24 cellular contexts compared by ENCODE assay signal in the genomic region with DNA sequence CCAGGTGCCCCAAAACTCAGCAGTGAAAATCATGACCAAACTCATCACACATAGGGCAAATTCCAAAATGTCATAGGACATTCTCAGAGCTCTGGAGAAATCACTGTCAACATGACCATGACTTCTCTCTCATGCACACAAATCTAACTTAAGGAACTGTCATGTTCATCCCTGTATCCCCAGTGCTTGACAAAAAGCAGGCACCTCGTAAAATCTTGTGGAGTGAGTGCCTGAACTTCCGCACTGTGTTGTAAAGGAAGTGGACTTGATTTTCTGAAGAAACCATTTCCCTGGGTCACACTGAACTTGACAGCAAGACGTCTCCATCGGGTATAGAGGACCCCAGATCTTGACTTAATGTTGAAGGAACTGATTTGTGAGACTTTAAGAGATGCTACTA. TPM values are rescaled to one million over a fixed set of nuclear protein-coding genes. Genes with fewer than 3 reads are reported as not detected.
DNase-seq lines count a peak whose midpoint lies in the region; ATAC-seq, FAIRE-seq and TF ChIP-seq lines count a peak whose summit lies in the region.
"Had no signal": no experiment of that assay in that cellular context is flagged by ENCODE, and none has a peak within 500 bp of the region (broad histone marks: within the 10 kb centered on the region; RNA-seq: fewer than 3 reads in every experiment).

No MANE protein-coding gene starts in this region.

- peaks cover 17% of the 10 kb centered on the region for H3K4me1 Mint-ChIP-seq in astrocyte (ENCODE audit: low read depth, unreplicated experiment)

- CTCF ChIA-PET in PC-9 (lab: Charles Lee), result no interaction called here

- H4K20me1 ChIP-seq in PC-9 (ENCODE audit: insufficient read depth) (no peaks in the 10 kb centered on the region), astrocyte (ENCODE audit: insufficient read depth, low read length) (no peaks in the 10 kb centered on the region), hepatocyte (ENCODE audit: insufficient read depth, poor library complexity, severe bottlenecking) (no peaks in the 10 kb centered on the region), smooth muscle cell (ENCODE audit: low read depth) (no peaks in the 10 kb centered on the region)

- FAIRE-seq in astrocyte (lab: Jason Lieb, UNC) (peak; percentile 17), GM12892 (lab: Jason Lieb, UNC) (no peak)
- FAIRE-seq: D721Med had no signal

- H3K27me3 Mint-ChIP-seq in astrocyte (ENCODE audit: low read depth, unreplicated experiment), result peaks cover 7% of the 10 kb centered on the region

- H3K36me3 ChIP-seq in PC-9 (ENCODE audit: low read depth) (no peaks in the 10 kb centered on the region), astrocyte (ENCODE audit: insufficient read depth, low read length) (no peaks in the 10 kb centered on the region), hepatocyte (replicated peaks; ENCODE audit: insufficient read depth, low read depth) (no peaks in the 10 kb centered on the region), smooth muscle cell (ENCODE audit: low read depth) (no peaks in the 10 kb centered on the region)
- H3K36me3 ChIP-seq: BE2C had no signal

- H3K9ac ChIP-seq in astrocyte (ENCODE audit: low read length) (no peak overlapping the region), smooth muscle cell (ENCODE audit: low read depth) (no peak overlapping the region)

- intact Hi-C loops in PC-9 (cut with micrococcal nuclease; ENCODE audit: unreplicated experiment), result no loop called here

- no TSS peak for BruUV-seq in PC-9 (replicated peaks; lab: Mats Ljungman, UMichigan)

- H3K27me3 ChIP-seq in PC-9 (ENCODE audit: insufficient read depth, low read depth) (no peaks in the 10 kb centered on the region), astrocyte (ENCODE audit: insufficient read depth, low read length) (no peaks in the 10 kb centered on the region), hepatocyte (no peaks in the 10 kb centered on the region), smooth muscle cell (ENCODE audit: low read depth) (no peaks in the 10 kb centered on the region)
- H3K27me3 ChIP-seq: BE2C had no signal

- H3K79me2 ChIP-seq in PC-9 (ENCODE audit: low read depth) (no peaks in the 10 kb centered on the region), astrocyte (ENCODE audit: insufficient read depth, low read length) (no peaks in the 10 kb centered on the region), hepatocyte (no peaks in the 10 kb centered on the region), smooth muscle cell (ENCODE audit: low read depth) (no peaks in the 10 kb centered on the region)

- DNase-seq in PC-9 (no peak), astrocyte (ENCODE audit: low read depth) (no peak), hepatocyte (ENCODE audit: low spot score) (no peak), smooth muscle cell (lab: John Stamatoyannopoulos, UW; ENCODE audit: unreplicated experiment) (no peak), GM12892 (ENCODE audit: insufficient read length) (no peak)
- DNase-seq in stimulated activated CD8-positive, alpha-beta memory T cell treated with anti-CD3 and anti-CD28 coated beads, Interleukin-4, amount 100 ng/mL, for 48 hours, result no peak
- DNase-seq: BE2C; GDM1; H7; KG1; NCI-H1092 treated with DMSO at 0.1 percent for 48 hours; NCI-H1436 treated with DMSO at 0.1 percent for 48 hours; NCI-H2029; NCI-H510A treated with DMSO at 0.1 percent for 48 hours; NCI-H774; NK-92 treated with Interleukin-12 subunit alpha and Interleukin-12 subunit beta, amount 100 ng/mL, for 24 hours; Right ventricle myocardium superior had no signal

- WGBS in hepatocyte (ENCODE audit: low lambda C conversion rate, missing lambda C conversion rate), result 54% methylated on average over 4 of the region's 4 CpGs
- 33% methylated on average over 4 of the region's 4 CpGs for WGBS in smooth muscle cell (ENCODE audit: low lambda C conversion rate)

- H3K36me3 Mint-ChIP-seq in astrocyte (ENCODE audit: low read depth, unreplicated experiment), result peaks cover 3% of the 10 kb centered on the region

- H3K4me3 ChIP-seq in PC-9, result no peak overlapping the region
- H3K4me3 ChIP-seq in astrocyte (ENCODE audit: insufficient read depth, low read depth, low read length), result no peak overlapping the region
- H3K4me3 ChIP-seq in hepatocyte, result no peak overlapping the region
- no peak overlapping the region for H3K4me3 ChIP-seq in smooth muscle cell

- peaks cover 31% of the 10 kb centered on the region for H3F3A ChIP-seq in PC-9 (ENCODE audit: insufficient read depth, low read depth)
- H3F3A ChIP-seq in smooth muscle cell (ENCODE audit: low read depth), result no peaks in the 10 kb centered on the region

- TF ChIP-seq CTCF in PC-9 (conservative IDR thresholded peaks at IDR 0.05) (no peak), astrocyte (IDR thresholded peaks at IDR 0.05; ENCODE audit: insufficient read depth, low read depth, low read length) (no peak), hepatocyte (IDR thresholded peaks at IDR 0.05; ENCODE audit: poor library complexity) (no peak), smooth muscle cell (IDR thresholded peaks at IDR 0.05; ENCODE audit: borderline replicate concordance, insufficient read depth, poor library complexity, severe bottlenecking) (no peak)

- no peaks in the 10 kb centered on the region for H3K9me3 ChIP-seq in PC-9 (ENCODE audit: insufficient read depth, low read depth)
- no peaks in the 10 kb centered on the region for H3K9me3 ChIP-seq in astrocyte (ENCODE audit: insufficient read depth, low read depth, low read length)
- H3K9me3 ChIP-seq in hepatocyte (ENCODE audit: low read depth), result no peaks in the 10 kb centered on the region
- no peaks in the 10 kb centered on the region for H3K9me3 ChIP-seq in smooth muscle cell (replicated peaks; ENCODE audit: low read depth)
- H3K9me3 ChIP-seq: BE2C had no signal

- H3K27ac Mint-ChIP-seq in astrocyte (ENCODE audit: unreplicated experiment), result no peak overlapping the region

- H3K9me3 Mint-ChIP-seq in astrocyte (ENCODE audit: unreplicated experiment), result no peaks in the 10 kb centered on the region

- peak overlapping the region; percentile 32 for H3K4me2 ChIP-seq in PC-9
- no peak overlapping the region for H3K4me2 ChIP-seq in astrocyte (ENCODE audit: low read length)
- no peak overlapping the region for H3K4me2 ChIP-seq in hepatocyte
- H3K4me2 ChIP-seq in smooth muscle cell, result peak overlapping the region; percentile 29

- H2AFZ ChIP-seq in PC-9 (no peak overlapping the region), astrocyte (ENCODE audit: low read depth, low read length) (no peak overlapping the region), hepatocyte (no peak overlapping the region), smooth muscle cell (ENCODE audit: low read depth) (no peak overlapping the region)

- POLR2A ChIA-PET in PC-9 (lab: Charles Lee; ENCODE audit: unreplicated experiment), result no interaction called here

- no peak overlapping the region for H3K4me3 Mint-ChIP-seq in astrocyte (ENCODE audit: unreplicated experiment)

- H3K4me1 ChIP-seq in PC-9 (replicated peaks; ENCODE audit: insufficient read depth) (peaks cover 52% of the 10 kb centered on the region), astrocyte (ENCODE audit: insufficient read depth, low read length) (peaks cover 22% of the 10 kb centered on the region), hepatocyte (ENCODE audit: insufficient read depth) (peaks cover 16% of the 10 kb centered on the region), smooth muscle cell (ENCODE audit: low read depth) (no peaks in the 10 kb centered on the region)

- no peak overlapping the region for H3K27ac ChIP-seq in PC-9
- no peak overlapping the region for H3K27ac ChIP-seq in astrocyte (ENCODE audit: low read depth, low read length)
- peak overlapping the region; percentile 69 for H3K27ac ChIP-seq in hepatocyte
- H3K27ac ChIP-seq in smooth muscle cell (ENCODE audit: low read depth), result peak overlapping the region; percentile 26
- H3K27ac ChIP-seq: HL-60 had no signal

- H3K9me2 ChIP-seq in PC-9 (ENCODE audit: insufficient read depth), result no peaks in the 10 kb centered on the region
- no peaks in the 10 kb centered on the region for H3K9me2 ChIP-seq in hepatocyte (replicated peaks; ENCODE audit: insufficient read depth)

- TF ChIP-seq POLR2A in GM12892 (IDR thresholded peaks at IDR 0.05; ENCODE audit: low read depth, low read length), result no peak

- ATAC-seq in GM19324 (IDR thresholded peaks at IDR 0.05; ENCODE audit: low FRiP score, unreplicated experiment) (no peak), HG02870 (IDR thresholded peaks at IDR 0.05; ENCODE audit: unreplicated experiment) (no peak)

RNA-seq across cellular contexts. Expression of gene KRT37, which starts 2.8 kb away (rescaled TPM):
- total RNA-seq in PC-9 (2021), result not detected in 2 replicates
- total RNA-seq in astrocyte, result not detected in 2 replicates
- total RNA-seq in hepatocyte, result not detected in 2 replicates
- not detected in 2 replicates for polyA plus RNA-seq in hepatocyte
- 0.18 and 0.40 TPM in 2 replicates for total RNA-seq in smooth muscle cell
- polyA plus RNA-seq in smooth muscle cell, result not detected in 2 replicates
- polyA plus RNA-seq in GM12892 (2012; ENCODE audit: missing spikeins), result not detected
- total RNA-seq: A673, H7, HT-29, Right ventricle myocardium superior, SK-MEL-5 had no signal

RNA-seq across cellular contexts. Expression of gene KRT38, which starts 19.2 kb away (rescaled TPM):
- total RNA-seq in PC-9 (2021) (not detected in 2 replicates), astrocyte (not detected in 2 replicates), hepatocyte (not detected in 2 replicates), smooth muscle cell (not detected in 2 replicates)
- polyA plus RNA-seq in hepatocyte (not detected in 2 replicates), smooth muscle cell (not detected in 2 replicates)
- polyA plus RNA-seq in GM12892 (2012; ENCODE audit: missing spikeins), result not detected
- total RNA-seq: A673, H7, HT-29, Right ventricle myocardium superior, SK-MEL-5 had no signal

RNA-seq across cellular contexts. Expression of gene KRT31, which starts 24.2 kb away (rescaled TPM):
- total RNA-seq in PC-9 (2021) (not detected in 2 replicates), astrocyte (not detected in 2 replicates), hepatocyte (not detected in 2 replicates), smooth muscle cell (not detected in 2 replicates)
- polyA plus RNA-seq in hepatocyte (not detected in 2 replicates), smooth muscle cell (not detected in 2 replicates)
- not detected for polyA plus RNA-seq in GM12892 (2012; ENCODE audit: missing spikeins)
- total RNA-seq: A673, H7, HT-29, Right ventricle myocardium superior, SK-MEL-5 had no signal

RNA-seq across cellular contexts. Expression of gene KRT34, which starts 39.5 kb away (rescaled TPM):
- 0.45 and 1.4 TPM in 2 replicates for total RNA-seq in PC-9 (2021)
- not detected in 2 replicates for total RNA-seq in astrocyte
- 0.20 TPM in 1 of 2 replicates, not detected in the other for total RNA-seq in hepatocyte
- 0.71 TPM in 1 of 2 replicates, not detected in the other for polyA plus RNA-seq in hepatocyte
- 18.6 and 23.1 TPM in 2 replicates for total RNA-seq in smooth muscle cell
- polyA plus RNA-seq in smooth muscle cell, result 5.3 and 8.5 TPM in 2 replicates
- not detected for polyA plus RNA-seq in GM12892 (2012; ENCODE audit: missing spikeins)
- total RNA-seq: A673, H7, HT-29, Right ventricle myocardium superior, SK-MEL-5 had no signal

RNA-seq across cellular contexts. Expression of gene KRT32, which starts 45.6 kb away (rescaled TPM):
- total RNA-seq in PC-9 (2021) (not detected in 2 replicates), astrocyte (not detected in 2 replicates), hepatocyte (not detected in 2 replicates), smooth muscle cell (not detected in 2 replicates)
- polyA plus RNA-seq in hepatocyte (not detected in 2 replicates), smooth muscle cell (not detected in 2 replicates)
- not detected for polyA plus RNA-seq in GM12892 (2012; ENCODE audit: missing spikeins)
- total RNA-seq: A673, H7, HT-29, Right ventricle myocardium superior, SK-MEL-5 had no signal

Comparison
In these comparisons a context has a peak if more than half of its experiments do, and no peak if none do; other contexts are left out.
1. H3K27ac ChIP-seq: peak in hepatocyte (single experiment) and smooth muscle cell (single experiment); none in PC-9 (single experiment) and astrocyte (single experiment).
2. H3K4me2 ChIP-seq: peak in PC-9 (single experiment) and smooth muscle cell (single experiment); none in astrocyte (single experiment) and hepatocyte (single experiment).